Comparison of ENCODE assay signal across 8 cellular contexts in the genomic region with DNA sequence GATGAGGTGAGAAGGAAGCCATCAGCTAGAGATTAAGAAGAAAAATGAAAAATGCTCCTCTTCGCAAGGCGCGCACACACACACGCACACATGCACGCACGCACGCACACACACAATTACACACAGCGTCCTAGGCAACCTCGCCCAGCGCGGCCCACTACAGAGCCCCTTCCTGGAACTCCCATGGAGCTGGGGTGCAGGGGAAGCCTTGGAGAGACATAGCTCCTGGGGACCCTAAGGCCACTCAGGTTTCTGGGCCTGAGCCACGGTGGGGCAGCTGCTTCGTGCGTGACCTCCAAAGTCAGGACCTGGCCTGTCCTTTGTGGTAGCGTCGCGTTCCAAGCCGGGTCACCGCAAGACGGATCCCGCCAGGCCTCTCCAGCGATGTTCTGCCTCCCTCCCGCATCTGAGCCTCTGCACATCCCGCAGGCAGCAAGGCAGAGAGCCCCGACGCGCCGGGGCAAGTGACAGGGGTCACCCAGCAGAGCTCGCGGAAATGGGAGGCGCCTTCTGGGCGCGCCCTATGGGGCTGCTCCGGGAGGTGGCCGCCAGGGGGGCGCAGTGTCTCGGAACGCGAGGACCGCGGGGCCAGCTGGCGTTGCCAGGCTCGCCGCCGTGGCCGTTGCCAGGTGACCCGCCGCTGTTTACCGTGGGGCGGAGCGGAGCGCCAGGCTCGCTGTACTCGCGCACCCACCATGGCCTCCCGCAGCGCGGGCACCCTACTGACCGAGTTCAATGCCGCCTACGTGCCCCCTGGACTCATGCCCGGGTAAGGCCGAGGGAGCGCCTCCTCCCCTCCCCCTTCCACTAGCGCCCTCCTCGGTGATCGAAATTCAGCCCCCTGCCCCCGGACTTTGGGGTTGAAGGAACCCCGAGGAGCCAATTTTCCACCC.
DNase-seq lines count a peak whose midpoint lies in the region; ATAC-seq and TF ChIP-seq lines count a peak whose summit lies in the region.

No MANE protein-coding gene starts in this region.

- H3K4me1 ChIP-seq in OCI-LY7 (ENCODE audit: insufficient read depth, low read length, poor library complexity, severe bottlenecking) = no peaks in the 10 kb centered on the region

- peaks cover 31 to 86% (median 49%) of the 10 kb centered on the region in 5 donors for H3K27me3 Mint-ChIP-seq in naive thymus-derived CD8-positive, alpha-beta T cell

- no peak for TF ChIP-seq POLR2A in erythroblast (IDR thresholded peaks at IDR 0.05; ENCODE audit: low read length)

- CTCF ChIA-PET in OCI-LY7 (lab: Charles Lee; ENCODE audit: unreplicated experiment) = no interaction called here

- POLR2A ChIA-PET in naive thymus-derived CD8-positive, alpha-beta T cell (lab: Charles Lee) = interaction anchor here (0.5 kb wide), 1 partner anchor 16 kb away, joined by 4 read pairs; no protein-coding TSS in a partner anchor
- POLR2A ChIA-PET in OCI-LY7 (lab: Charles Lee) = no interaction called here

- peaks cover 0 to 2% (median 0%) of the 10 kb centered on the region in 3 donors for H3K36me3 Mint-ChIP-seq in naive thymus-derived CD8-positive, alpha-beta T cell

- no peaks in the 10 kb centered on the region; the same call in 1 of the 2 replicates for H4K20me1 ChIP-seq in OCI-LY7 (ENCODE audit: insufficient read depth, low read length)

- intact Hi-C loops in OCI-LY7 (cut with micrococcal nuclease; ENCODE audit: unreplicated experiment) = no loop called here

- H3K79me2 ChIP-seq in OCI-LY7 (ENCODE audit: insufficient read depth, low read depth, low read length) = no peaks in the 10 kb centered on the region

- TF ChIP-seq CTCF in LNCaP clone FGC (IDR thresholded peaks at IDR 0.05; ENCODE audit: control insufficient read depth, extremely low read depth, insufficient read depth) (peak; percentile 21), VCaP (conservative IDR thresholded peaks at IDR 0.05) (peak; percentile 55), OCI-LY7 (conservative IDR thresholded peaks at IDR 0.05; ENCODE audit: low read length) (no peak)

- no peaks in the 10 kb centered on the region for H3K36me3 ChIP-seq in OCI-LY7 (ENCODE audit: insufficient read depth, low read length)

- DNase-seq in COLO668 (lab: John Stamatoyannopoulos, UW; ENCODE audit: unreplicated experiment) (peak; percentile 97), LNCaP clone FGC (ENCODE audit: low read depth) (no peak), erythroblast (lab: John Stamatoyannopoulos, UW) (peak; percentile 27 to 31), OCI-LY7 (ENCODE audit: low spot score) (no peak)
- DNase-seq in naive thymus-derived CD8-positive, alpha-beta T cell = peak in 8 of 10 donors; percentile 11 to 65 (median 16)

- no peaks in the 10 kb centered on the region for H3K9me2 ChIP-seq in OCI-LY7 (ENCODE audit: insufficient read depth, low read length)

- H3K9me3 ChIP-seq in OCI-LY7 (ENCODE audit: low read length) = no peaks in the 10 kb centered on the region

- peaks cover 0 to 10% (median 8%) of the 10 kb centered on the region in 4 donors for H3K4me1 Mint-ChIP-seq in naive thymus-derived CD8-positive, alpha-beta T cell

- ATAC-seq in naive thymus-derived CD8-positive, alpha-beta T cell = peak; percentile 89 to 91
- ATAC-seq in GM21515 (IDR thresholded peaks at IDR 0.05; ENCODE audit: unreplicated experiment) (no peak), GM21526 (IDR thresholded peaks at IDR 0.05; ENCODE audit: low FRiP score, unreplicated experiment) (no peak)

- no TSS peak for BruUV-seq in OCI-LY7 (replicated peaks; lab: Mats Ljungman, UMichigan)

- H3K9me3 Mint-ChIP-seq in naive thymus-derived CD8-positive, alpha-beta T cell = no peaks in the 10 kb centered on the region

- H3K4me3 ChIP-seq in LNCaP clone FGC (ENCODE audit: low read depth, low read length) (peak overlapping the region; percentile 35; the same call in 1 of the 2 replicates), OCI-LY7 (ENCODE audit: low read depth, low read length, poor library complexity, severe bottlenecking) (no peak overlapping the region)

- H3K27ac ChIP-seq in VCaP (peak overlapping the region; percentile 41; the same call in 1 of the 2 replicates), OCI-LY7 (ENCODE audit: low read depth, low read length, poor library complexity, severe bottlenecking) (no peak overlapping the region)

- no peak overlapping the region for H3K27ac Mint-ChIP-seq in naive thymus-derived CD8-positive, alpha-beta T cell

- peak overlapping the region in 9 of 10 donors; percentile 20 to 73 (median 63) for H3K4me3 Mint-ChIP-seq in naive thymus-derived CD8-positive, alpha-beta T cell

- H2AFZ ChIP-seq in OCI-LY7 (ENCODE audit: low read length) = no peak overlapping the region

- no peak overlapping the region for H3K4me2 ChIP-seq in OCI-LY7 (ENCODE audit: low read length)

Comparison
In these comparisons a context has a peak if more than half of its experiments do, and no peak if none do; other contexts are left out.
1. DNase-seq: peak in COLO668 (single experiment), erythroblast (2 of 2) and naive thymus-derived CD8-positive, alpha-beta T cell (8 of 10); none in LNCaP clone FGC (single experiment) and OCI-LY7 (single experiment).
2. ATAC-seq: peak in naive thymus-derived CD8-positive, alpha-beta T cell (2 of 2); none in GM21515 (single experiment) and GM21526 (single experiment).